7 cellular contexts compared by ENCODE assay signal in genomic region chr16:67542464-67542863, GRCh38.
A peak's percentile ranks its signal among the peaks of the same experiment; 100 is the strongest.
DNase-seq lines count a peak whose midpoint lies in the region; ATAC-seq and TF ChIP-seq lines count a peak whose summit lies in the region.

No MANE protein-coding gene starts in this region.

- DNase-seq in GM20000 (ENCODE audit: low spot score) (peak; percentile 80), NOMO-1 treated with DMSO at 0.1 percent for 48 hours (lab: John Stamatoyannopoulos, UW; ENCODE audit: unreplicated experiment) (peak; percentile 60), fibroblast of the conjunctiva (ENCODE audit: low read depth) (peak; percentile 49), COR-L47 (lab: John Stamatoyannopoulos, UW) (no peak)
- peak; percentile 78 for DNase-seq in activated CD8-positive, alpha-beta memory T cell treated with anti-CD3 and anti-CD28 coated beads, Interleukin-2, amount 50 U/mL, for 48 hours
- peak; percentile 44 for DNase-seq in stimulated activated CD8-positive, alpha-beta memory T cell treated with anti-CD3 and anti-CD28 coated beads, Interleukin-12 subunit alpha, Interleukin-12 subunit beta, amount 100 ng/mL, for 24 hours (ENCODE audit: extremely low read depth)

- TF ChIP-seq CTCF in GM20000 (IDR thresholded peaks at IDR 0.05; ENCODE audit: extremely low read depth, missing control alignments) = no peak

- no peak for ATAC-seq in HG03469 (IDR thresholded peaks at IDR 0.05; ENCODE audit: unreplicated experiment)
